In genomic region chr11:36289226-36289852, GRCh38 we compare ENCODE assay signal across 8 cellular contexts. TPM values are rescaled to one million over a fixed set of nuclear protein-coding genes. Genes with fewer than 3 reads are reported as not detected.
A peak's percentile ranks its signal among the peaks of the same experiment; 100 is the strongest.
DNase-seq lines count a peak whose midpoint lies in the region; ATAC-seq, FAIRE-seq and TF ChIP-seq lines count a peak whose summit lies in the region.

TSS of gene COMMD9 (minus strand) at chr11:36289424. CDS start at chr11:36289412, 12 bp downstream.

- no peaks in the 10 kb centered on the region for H3K36me3 Mint-ChIP-seq in memory B cell

- POLR2A ChIA-PET in H1 (lab: Charles Lee; ENCODE audit: partially characterized antibody) = interaction anchor here (1.0 kb wide), 1 partner anchor 179 kb away, joined by 3 read pairs; no protein-coding TSS in a partner anchor

- H2BK12ac ChIP-seq in H1 (ENCODE audit: low read depth, low read length) = no peak within 1 kb of the TSS

- peak within 1 kb of the TSS in 3 of 4 experiments; percentile 66 to 72 (median 68); a peak in 6 of 7 replicates for H3K9ac ChIP-seq in H1 (replicated peaks in 1 of 4; ENCODE audit: extremely low read depth in 1 of 4, low read depth in 3 of 4, low read length in 3 of 4)

- H3K4ac ChIP-seq in H1 (replicated peaks; ENCODE audit: insufficient read length, low read depth, low read length) = no peak within 1 kb of the TSS

- no peak within 1 kb of the TSS for H2BK5ac ChIP-seq in H1 (ENCODE audit: low read depth, low read length)

- H3K14ac ChIP-seq in H1 (ENCODE audit: insufficient read length) = no peak within 1 kb of the TSS

- H3K23me2 ChIP-seq in H1 (ENCODE audit: low read depth, low read length) = peaks cover 7% of the 10 kb centered on the region

- no peak within 1 kb of the TSS for H4K5ac ChIP-seq in H1 (ENCODE audit: insufficient read length, low read depth, low read length)

- peaks cover 0 to 3% of the 10 kb centered on the region in 2 experiments for H4K20me1 ChIP-seq in H1 (replicated peaks in 1 of 2; ENCODE audit: control insufficient read depth in 1 of 2, insufficient read depth in 2 of 2, low read length in 2 of 2)

- H3K4me1 ChIP-seq in H1 (replicated peaks in 1 of 4; ENCODE audit: control insufficient read depth in 3 of 4, insufficient read depth in 4 of 4, low read length in 3 of 4) = peaks cover 0 to 3% (median 0%) of the 10 kb centered on the region in 4 experiments; a peak in 4 of 7 replicates

- no peak within 1 kb of the TSS for H2BK120ac ChIP-seq in H1 (replicated peaks; ENCODE audit: low read depth, low read length)

- H2BK20ac ChIP-seq in H1 (ENCODE audit: low read length) = no peak within 1 kb of the TSS

- peak within 1 kb of the TSS; percentile 83 for H3K4me3 Mint-ChIP-seq in memory B cell

- H4K8ac ChIP-seq in H1 (ENCODE audit: extremely low read depth, insufficient read depth, low read length) = peak within 1 kb of the TSS; percentile 95; the same call in 1 of the 2 replicates

- peak; percentile 66 for FAIRE-seq in H1 (lab: Jason Lieb, UNC)

- no peaks in the 10 kb centered on the region for H3K27me3 Mint-ChIP-seq in memory B cell

- ATAC-seq in GM21360 (IDR thresholded peaks at IDR 0.05; ENCODE audit: unreplicated experiment) = peak; percentile 98
- peak; percentile 98 for ATAC-seq in memory B cell (ENCODE audit: low read depth)

- no peak within 1 kb of the TSS for H3K27ac ChIP-seq in H1 (ENCODE audit: low read depth, low read length)

- H3K4me2 ChIP-seq in H1 (ENCODE audit: insufficient read depth in 1 of 2, low read depth in 2 of 2, low read length in 2 of 2) = peak within 1 kb of the TSS; percentile 87 to 90

- CTCF ChIA-PET in H1 (lab: Charles Lee; ENCODE audit: partially characterized antibody) = interaction anchor here (1.0 to 10.8 kb wide), 11 partner anchors 10 to 780 kb away, joined by 3 to 152 read pairs (median 4); no protein-coding TSS in a partner anchor

- H2AFZ ChIP-seq in H1 (ENCODE audit: low read length) = peak within 1 kb of the TSS; percentile 99

- WGBS in H1 (ENCODE audit: extremely low coverage in 1 of 2, insufficient coverage in 1 of 2, insufficient read length in 1 of 2, insufficient replicate concordance in 2 of 2, low coverage in 1 of 2, low lambda C conversion rate in 2 of 2, missing lambda C conversion rate in 1 of 2), 2 experiments = 6% methylated on average over 31 of the region's 31 CpGs; no CpG with 5 or more reads in 1 of the 2 experiments

- TF ChIP-seq CTCF in H1 (IDR thresholded peaks at IDR 0.05; ENCODE audit: control extremely low read depth in 1 of 3, insufficient read depth in 1 of 3, low read depth in 1 of 3, low read length in 3 of 3) = no peak

- H3K27me3 ChIP-seq in H1 (replicated peaks in 1 of 4; ENCODE audit: control insufficient read depth in 3 of 4, extremely low read depth in 1 of 4, insufficient read depth in 3 of 4, low read length in 3 of 4) = peaks cover 0 to 5% (median 0%) of the 10 kb centered on the region in 4 experiments; a peak in 1 of 7 replicates

- H2AK5ac ChIP-seq in H1 (ENCODE audit: low read depth, low read length) = no peak within 1 kb of the TSS

- peak within 1 kb of the TSS; percentile 79 for H3K27ac Mint-ChIP-seq in memory B cell

- no peaks in the 10 kb centered on the region for H3K36me3 ChIP-seq in H1 (ENCODE audit: control insufficient read depth in 2 of 4, insufficient read depth in 4 of 4, low read length in 3 of 4)

- no peak within 1 kb of the TSS for H3K56ac ChIP-seq in H1 (replicated peaks; ENCODE audit: insufficient read length, low read depth, low read length)

- DNase-seq in COLO668 (lab: John Stamatoyannopoulos, UW; ENCODE audit: unreplicated experiment) = peak; percentile 93
- DNase-seq in HT1080 (ENCODE audit: low read depth) = peak; percentile 92
- peak; percentile 93 for DNase-seq in NOMO-1 treated with DMSO at 0.1 percent for 48 hours (lab: John Stamatoyannopoulos, UW; ENCODE audit: unreplicated experiment)
- DNase-seq in activated CD8-positive, alpha-beta memory T cell treated with anti-CD3 and anti-CD28 coated beads for 48 hours (ENCODE audit: low read depth in 2 of 3, low spot score in 2 of 3) = peak; percentile 72 to 88 (median 82)
- peak; percentile 88 to 93 for DNase-seq in H1 (ENCODE audit: low read depth in 1 of 2, low spot score in 2 of 2)
- DNase-seq in memory B cell (ENCODE audit: low spot score in 2 of 2) = peak; percentile 86
- peak; percentile 86 for DNase-seq in stimulated activated CD8-positive, alpha-beta memory T cell treated with anti-CD3 and anti-CD28 coated beads, Interleukin-12 subunit alpha, Interleukin-12 subunit beta, amount 100 ng/mL, for 24 hours (ENCODE audit: extremely low read depth)

- no peaks in the 10 kb centered on the region for H3K9me3 Mint-ChIP-seq in memory B cell

- TF ChIP-seq POLR2A in H1 (IDR thresholded peaks at IDR 0.05; ENCODE audit: control extremely low read depth in 1 of 2, low read depth in 2 of 2, low read length in 2 of 2) = peak; percentile 50 to 88

- H3K18ac ChIP-seq in H1 (ENCODE audit: extremely low read depth, low read length) = no peak within 1 kb of the TSS; the same call in 1 of the 2 replicates

- H3K4me1 Mint-ChIP-seq in memory B cell = peaks cover 19% of the 10 kb centered on the region

- H3K79me1 ChIP-seq in H1 (ENCODE audit: low read depth, low read length) = no peaks in the 10 kb centered on the region

- TF ChIP-seq EP300 in H1 (IDR thresholded peaks at IDR 0.05; ENCODE audit: borderline replicate concordance in 1 of 2, low read depth in 2 of 2, low read length in 2 of 2) = peak in 1 of 2 experiments; percentile 64; a peak in 1 of 3 replicates

- H4K91ac ChIP-seq in H1 (replicated peaks; ENCODE audit: insufficient read length, low read length) = peak within 1 kb of the TSS; percentile 8

- H2BK15ac ChIP-seq in H1 (ENCODE audit: low read length) = no peak within 1 kb of the TSS

- no peaks in the 10 kb centered on the region for H3K79me2 ChIP-seq in H1 (ENCODE audit: control insufficient read depth in 1 of 2, insufficient read depth in 2 of 2, low read length in 2 of 2)

- peak within 1 kb of the TSS; percentile 80 to 92 (median 88) for H3K4me3 ChIP-seq in H1 (ENCODE audit: extremely low read depth in 1 of 4, insufficient read depth in 2 of 4, low read depth in 3 of 4, low read length in 4 of 4)

- H3K9me3 ChIP-seq in H1 (ENCODE audit: insufficient read depth in 2 of 2, low read depth in 1 of 2, low read length in 1 of 2) = no peaks in the 10 kb centered on the region

- H3K23ac ChIP-seq in H1 (ENCODE audit: insufficient read length) = no peak within 1 kb of the TSS

- TF ChIP-seq RAD21 in H1 (IDR thresholded peaks at IDR 0.05 in 1 of 2, conservative IDR thresholded peaks at IDR 0.05 in 1 of 2; ENCODE audit: low read depth in 2 of 2, low read length in 2 of 2) = no peak

TF ChIP-seq in H1, 55 proteins besides CTCF, POLR2A, EP300 and RAD21 (continues in another document):
- TF ChIP-seq KDM4A (IDR thresholded peaks at IDR 0.05; ENCODE audit: low read depth, low read length, severe bottlenecking) = peak; percentile 54
- TF ChIP-seq ZNF274 (IDR thresholded peaks at IDR 0.05; ENCODE audit: borderline replicate concordance, extremely low read depth, low read length) = no peak

RNA-seq across cellular contexts. Expression of gene COMMD9, which starts in this region (rescaled TPM):
- 60.7 and 83.6 TPM in 2 replicates for total RNA-seq in HT1080 (2014; rRNA removed; shearing (Covaris generic))
- 35.1 and 45.6 TPM in 2 replicates for polyA plus RNA-seq in HT1080 (2015; cell fraction: cytosol; rRNA removed)
- polyA plus RNA-seq in HT1080 (2015; cell fraction: nucleus; rRNA removed) = 34.5 and 34.6 TPM in 2 replicates
- 43.3 and 49.1 TPM in 2 replicates for total RNA-seq in H1 (2021; fragmentation: NEBNext Ultra II Directional; extraction: Animal tissue kit (Norgen Biotek cat#: 25700))
- 30.3 and 42.5 TPM in 2 replicates for polyA plus RNA-seq in H1 (2011; rRNA removed)
- polyA plus RNA-seq in H1 (2011; cell fraction: cytosol; rRNA removed) = 43.8 TPM
- polyA plus RNA-seq in H1 (2011; cell fraction: nucleus; rRNA removed) = 37.3 TPM
- polyA plus RNA-seq in H1 (2012, experiment 1 of 2) = 39.8 to 50.6 TPM (median 48.3 TPM) in 4 replicates
- 29.3 TPM for polyA plus RNA-seq in H1 (2012, experiment 2 of 2)
- 26.9 TPM for polyA plus RNA-seq in H1 (2013, experiment 1 of 2)
- polyA plus RNA-seq in H1 (2013, experiment 2 of 2) = 29.2 TPM
- 40.6 and 49.0 TPM in 2 replicates for polyA minus RNA-seq in H1 (2011; rRNA and poly(A)+ RNA removed)
- polyA minus RNA-seq in H1 (2011; cell fraction: cytosol; rRNA and poly(A)+ RNA removed) = 19.9 TPM
- polyA minus RNA-seq in H1 (2011; cell fraction: nucleus; rRNA and poly(A)+ RNA removed) = 16.3 TPM
